8 cellular contexts compared by ENCODE assay signal in genomic region chr1:212035123-212035834, GRCh38. TPM values are rescaled to one million over a fixed set of nuclear protein-coding genes. Genes with fewer than 3 reads are reported as not detected.
DNase-seq lines count a peak whose midpoint lies in the region; TF ChIP-seq lines count a peak whose summit lies in the region.

Gene DTL, plus strand, starts transcription at chr1:212035748. Its CDS starts 143 bp downstream, at chr1:212035891.
Gene INTS7, minus strand, starts transcription at chr1:212035557. Its CDS starts 120 bp downstream, at chr1:212035437.

- intact Hi-C loops in activated naive CD4-positive, alpha-beta T cell treated with anti-CD3 and anti-CD28 coated beads for 36 hours (cut with micrococcal nuclease), result loop anchor here (1.0 to 10.0 kb wide), 17 partner anchors 23 to 982 kb away; partner anchors contain the start of genes ANGEL2, ATF3, FLVCR1 and LPGAT1

- TF ChIP-seq CTCF in HFFc6 (IDR thresholded peaks at IDR 0.05), result peak; percentile 96

- peak within 1 kb of the TSS; percentile 93 for H3K27ac Mint-ChIP-seq in HFFc6
- H3K27ac Mint-ChIP-seq in activated naive CD4-positive, alpha-beta T cell treated with anti-CD3 and anti-CD28 coated beads for 36 hours, result peak within 1 kb of the TSS; percentile 98

- H3K9me3 ChIP-seq in neuron (ENCODE audit: low read length), result no peaks in the 10 kb centered on the region
- no peaks in the 10 kb centered on the region for H3K9me3 ChIP-seq in subcutaneous abdominal adipose tissue (ENCODE audit: control insufficient read depth in 5 of 5, low read length in 5 of 5)

- H3K27me3 ChIP-seq in neuron (ENCODE audit: insufficient read depth, low read length) (no peaks in the 10 kb centered on the region), subcutaneous abdominal adipose tissue (ENCODE audit: control insufficient read depth in 5 of 5, insufficient read depth in 4 of 5, low read length in 5 of 5) (no peaks in the 10 kb centered on the region)

- DNase-seq in HFFc6 (peak; percentile 98), NAMALWA (ENCODE audit: low spot score) (peak; percentile 100), SK-N-DZ (ENCODE audit: low spot score) (peak; percentile 99), foreskin melanocyte (peak; percentile 99)
- DNase-seq in activated naive CD4-positive, alpha-beta T cell treated with anti-CD3 and anti-CD28 coated beads for 36 hours, result peak; percentile 99

- no peaks in the 10 kb centered on the region for H3K9me3 Mint-ChIP-seq in HFFc6
- H3K9me3 Mint-ChIP-seq in activated naive CD4-positive, alpha-beta T cell treated with anti-CD3 and anti-CD28 coated beads for 36 hours, result no peaks in the 10 kb centered on the region

- H3K27ac ChIP-seq in subcutaneous abdominal adipose tissue (ENCODE audit: low read depth, low read length), result peak within 1 kb of the TSS; percentile 77

- no peaks in the 10 kb centered on the region for H3K36me3 Mint-ChIP-seq in HFFc6 (ENCODE audit: low read depth)
- peaks cover 37% of the 10 kb centered on the region for H3K36me3 Mint-ChIP-seq in activated naive CD4-positive, alpha-beta T cell treated with anti-CD3 and anti-CD28 coated beads for 36 hours (ENCODE audit: low read depth)

- H3K4me1 ChIP-seq in neuron (ENCODE audit: insufficient read depth, low read length) (peaks cover 22% of the 10 kb centered on the region), subcutaneous abdominal adipose tissue (ENCODE audit: control insufficient read depth in 5 of 5, insufficient read depth in 5 of 5, low read length in 5 of 5) (peaks cover 2 to 28% (median 19%) of the 10 kb centered on the region in 5 donors)

- H3K4me3 ChIP-seq in GM08714 (ENCODE audit: low read length) (peak within 1 kb of the TSS; percentile 99), neuron (ENCODE audit: low read length) (peak within 1 kb of the TSS; percentile 66), subcutaneous abdominal adipose tissue (ENCODE audit: low read depth in 1 of 5, low read length in 5 of 5) (peak within 1 kb of the TSS; percentile 76 to 95 (median 89))

- H3K27me3 Mint-ChIP-seq in HFFc6 (ENCODE audit: insufficient read depth), result no peaks in the 10 kb centered on the region; the same call in 1 of the 2 replicates
- H3K27me3 Mint-ChIP-seq in activated naive CD4-positive, alpha-beta T cell treated with anti-CD3 and anti-CD28 coated beads for 36 hours (ENCODE audit: low read depth), result peaks cover 6% of the 10 kb centered on the region

- peak within 1 kb of the TSS; percentile 100 for H2AFZ ChIP-seq in neuron (ENCODE audit: low read depth, low read length)

- H3K4me1 Mint-ChIP-seq in HFFc6 (ENCODE audit: low read depth), result peaks cover 79% of the 10 kb centered on the region
- H3K4me1 Mint-ChIP-seq in activated naive CD4-positive, alpha-beta T cell treated with anti-CD3 and anti-CD28 coated beads for 36 hours (ENCODE audit: low read depth), result peaks cover 53% of the 10 kb centered on the region

- CTCF ChIA-PET in activated naive CD4-positive, alpha-beta T cell treated with anti-CD3 and anti-CD28 coated beads for 36 hours (lab: Charles Lee), result interaction anchor here (0.6 to 5.2 kb wide), 41 partner anchors 8 to 1015 kb away, joined by 3 to 32 read pairs (median 4); partner anchors contain the start of genes FLVCR1, NENF and PPP2R5A

- peak within 1 kb of the TSS; percentile 98 for H3K4me3 Mint-ChIP-seq in HFFc6
- peak within 1 kb of the TSS; percentile 96 for H3K4me3 Mint-ChIP-seq in activated naive CD4-positive, alpha-beta T cell treated with anti-CD3 and anti-CD28 coated beads for 36 hours

- peaks cover 17% of the 10 kb centered on the region for H3K36me3 ChIP-seq in neuron (ENCODE audit: insufficient read depth, low read length)
- H3K36me3 ChIP-seq in subcutaneous abdominal adipose tissue (ENCODE audit: control insufficient read depth in 5 of 5, insufficient read depth in 5 of 5, low read length in 5 of 5), result no peaks in the 10 kb centered on the region

- H3K9ac ChIP-seq in subcutaneous abdominal adipose tissue (ENCODE audit: low read length in 5 of 5), result peak within 1 kb of the TSS; percentile 51 to 89 (median 71)

RNA-seq across cellular contexts. Expression of gene DTL, which starts in this region (rescaled TPM):
- 10 to 100 TPM; 13.3 to 21.7 (median 18.2) TPM for total RNA-seq in HFFc6 (2021; fragmentation: NEBNext Ultra II Directional; extraction: Animal tissue kit (Norgen Biotek cat#: 25700))
- polyA plus RNA-seq in SK-N-DZ (2014; cell fraction: cytosol; rRNA removed), result 48.3 and 50.2 TPM in 2 replicates
- 31.3 and 34.2 TPM in 2 replicates for polyA plus RNA-seq in SK-N-DZ (2014; cell fraction: nucleus; rRNA removed)
- 100 to 1,000 TPM; 106 to 121 TPM for total RNA-seq in activated naive CD4-positive, alpha-beta T cell treated with anti-CD3 and anti-CD28 coated beads for 36 hours

RNA-seq across cellular contexts. Expression of gene INTS7, which starts in this region (rescaled TPM):
- 10 to 100 TPM in 5 of 6 experiments, 1 to 10 TPM in 1; 9.6 to 14.5 (median 13.3) TPM for total RNA-seq in HFFc6 (2021; fragmentation: NEBNext Ultra II Directional; extraction: Animal tissue kit (Norgen Biotek cat#: 25700))
- polyA plus RNA-seq in SK-N-DZ (2014; cell fraction: cytosol; rRNA removed), result 19.0 and 19.7 TPM in 2 replicates
- 19.9 and 24.6 TPM in 2 replicates for polyA plus RNA-seq in SK-N-DZ (2014; cell fraction: nucleus; rRNA removed)
- 10 to 100 TPM; 24.7 to 25.9 TPM for total RNA-seq in activated naive CD4-positive, alpha-beta T cell treated with anti-CD3 and anti-CD28 coated beads for 36 hours

Comparison
In these comparisons a context has a peak if more than half of its experiments do, and no peak if none do; other contexts are left out.
1. Peak in every context shown above with its lines: DNase-seq, H3K4me3 ChIP-seq and H3K27ac ChIP-seq.
2. RNA of gene DTL (total RNA-seq): 106 to 121 TPM in activated naive CD4-positive, alpha-beta T cell treated with anti-CD3 and anti-CD28 coated beads for 36 hours; 13.3 to 21.7 TPM in HFFc6; every median in the first group is over 4 times any median in the second.